1 cellular context compared by ENCODE assay signal in genomic region chr2:120833127-120833675, GRCh38.
TF ChIP-seq lines count a peak whose summit lies in the region.

No MANE protein-coding gene starts in this region.

TF ChIP-seq in SK-N-SH, 30 proteins besides CTCF, POLR2A, EP300 and RAD21 (continued from another document):
- TF ChIP-seq PBX3 (IDR thresholded peaks at IDR 0.05) (no peak), SIN3A (IDR thresholded peaks at IDR 0.05; ENCODE audit: borderline replicate concordance, low read depth, low read length) (no peak), FOSL2 (IDR thresholded peaks at IDR 0.05; ENCODE audit: borderline replicate concordance, low read depth) (no peak), SMC3 (IDR thresholded peaks at IDR 0.05; ENCODE audit: low read depth, low read length) (no peak), RXRA (IDR thresholded peaks at IDR 0.05; ENCODE audit: borderline replicate concordance, low read depth) (no peak), MAX (IDR thresholded peaks at IDR 0.05; ENCODE audit: low read depth) (no peak)
